23 cellular contexts compared by ENCODE assay signal in genomic region chr5:147193123-147193522, GRCh38. TPM values are rescaled to one million over a fixed set of nuclear protein-coding genes. Genes with fewer than 3 reads are reported as not detected.
DNase-seq lines count a peak whose midpoint lies in the region; ATAC-seq, FAIRE-seq and TF ChIP-seq lines count a peak whose summit lies in the region.
"Had no signal": no experiment of that assay in that cellular context is flagged by ENCODE, and none has a peak within 500 bp of the region (broad histone marks: within the 10 kb centered on the region; RNA-seq: fewer than 3 reads in every experiment).

No MANE protein-coding gene starts in this region.

- FAIRE-seq in H1 (lab: Jason Lieb, UNC): no peak
- FAIRE-seq: A549, G401.6, GM12892 had no signal

- H3K9me3 ChIP-seq in H1 (ENCODE audit: insufficient read depth in 2 of 2, low read depth in 1 of 2, low read length in 1 of 2): no peaks in the 10 kb centered on the region
- H3K9me3 ChIP-seq in neural cell (ENCODE audit: low read length): no peaks in the 10 kb centered on the region
- H3K9me3 ChIP-seq: A549; BE2C; BLaER1 treated with 17β-estradiol and CSF1 and Interleukin-3, amounts not matched to agents 10 nM and 100 nM had no signal

- peaks cover 35% of the 10 kb centered on the region for H3K4me1 ChIP-seq in GM23338 (ENCODE audit: insufficient read depth)
- H3K4me1 ChIP-seq in H1 (replicated peaks in 1 of 4; ENCODE audit: control insufficient read depth in 3 of 4, insufficient read depth in 4 of 4, low read length in 3 of 4): peaks cover 0 to 15% (median 6%) of the 10 kb centered on the region in 4 experiments; a peak in 3 of 7 replicates
- H3K4me1 ChIP-seq: A549; BE2C; BLaER1 treated with 17β-estradiol and CSF1 and Interleukin-3, amounts not matched to agents 10 nM and 100 nM had no signal

- H3K9me2 ChIP-seq in GM23338 (ENCODE audit: insufficient read depth): no peaks in the 10 kb centered on the region
- H3K9me2 ChIP-seq in neural cell (ENCODE audit: insufficient read depth, low read length): no peaks in the 10 kb centered on the region

- H4K8ac ChIP-seq in H1 (ENCODE audit: extremely low read depth, insufficient read depth, low read length): no peak overlapping the region

- H3K36me3 ChIP-seq in GM23338 (ENCODE audit: insufficient read depth) (no peaks in the 10 kb centered on the region), H1 (ENCODE audit: control insufficient read depth in 2 of 4, insufficient read depth in 4 of 4, low read length in 3 of 4) (no peaks in the 10 kb centered on the region), neural cell (ENCODE audit: insufficient read depth, low read length) (no peaks in the 10 kb centered on the region)
- H3K36me3 ChIP-seq: BE2C; BLaER1 treated with 17β-estradiol and CSF1 and Interleukin-3, amounts not matched to agents 10 nM and 100 nM had no signal

- DNase-seq in GM23338 (ENCODE audit: low spot score) (peak; percentile 24), H1 (ENCODE audit: low read depth in 1 of 2, low spot score in 2 of 2) (no peak), SIG-M5 treated with dmso at 0.1 percent for 504 hours (lab: John Stamatoyannopoulos, UW; ENCODE audit: unreplicated experiment) (no peak), G401 (ENCODE audit: low spot score) (no peak)
- DNase-seq: 8988T; ACHN; AML-193; BE2C; Calu3; CD4-positive, alpha-beta memory T cell; COR-L47; DMS53; DMS79 treated with DMSO at 0.1 percent for 48 hours; GOT3; H7; HCEC 1CT had no signal

- H3K4ac ChIP-seq in H1 (replicated peaks; ENCODE audit: insufficient read length, low read depth, low read length): no peak overlapping the region

- H2BK5ac ChIP-seq in H1 (ENCODE audit: low read depth, low read length): no peak overlapping the region

- no peaks in the 10 kb centered on the region for H4K20me1 ChIP-seq in GM23338 (replicated peaks; ENCODE audit: insufficient read depth)
- H4K20me1 ChIP-seq in H1 (replicated peaks in 1 of 2; ENCODE audit: control insufficient read depth in 1 of 2, insufficient read depth in 2 of 2, low read length in 2 of 2): no peaks in the 10 kb centered on the region
- H4K20me1 ChIP-seq in neural cell (ENCODE audit: insufficient read depth): no peaks in the 10 kb centered on the region
- H4K20me1 ChIP-seq: BLaER1 treated with 17β-estradiol and CSF1 and Interleukin-3, amounts not matched to agents 10 nM and 100 nM had no signal

- in situ Hi-C loops in G401 (cut with HindIII; ENCODE audit: low sequenced_read_pairs): no loop called here

- no peak for TF ChIP-seq POLR2A in H1 (IDR thresholded peaks at IDR 0.05; ENCODE audit: control extremely low read depth in 1 of 2, low read depth in 2 of 2, low read length in 2 of 2)

- POLR2A ChIA-PET in H1 (lab: Charles Lee; ENCODE audit: partially characterized antibody): no interaction called here

- TF ChIP-seq CTCF in GM23338 (conservative IDR thresholded peaks at IDR 0.05; ENCODE audit: low read depth in 2 of 2) (no peak), H1 (IDR thresholded peaks at IDR 0.05; ENCODE audit: control extremely low read depth in 1 of 3, insufficient read depth in 1 of 3, low read depth in 1 of 3, low read length in 3 of 3) (no peak), neural cell (IDR thresholded peaks at IDR 0.05; ENCODE audit: poor library complexity, severe bottlenecking) (no peak)

- H3F3A ChIP-seq in GM23338 (replicated peaks; ENCODE audit: low read depth) (no peaks in the 10 kb centered on the region), neural cell (ENCODE audit: insufficient read depth, low read length, poor library complexity, severe bottlenecking) (no peaks in the 10 kb centered on the region)

- H3K79me2 ChIP-seq in GM23338 (replicated peaks; ENCODE audit: insufficient read depth) (no peaks in the 10 kb centered on the region), H1 (ENCODE audit: control insufficient read depth in 1 of 2, insufficient read depth in 2 of 2, low read length in 2 of 2) (no peaks in the 10 kb centered on the region), neural cell (replicated peaks; ENCODE audit: insufficient read depth, low read length) (no peaks in the 10 kb centered on the region)

- H3K18ac ChIP-seq in H1 (ENCODE audit: extremely low read depth, low read length): no peak overlapping the region

- H2BK20ac ChIP-seq in H1 (ENCODE audit: low read length): no peak overlapping the region

- H3K27ac Mint-ChIP-seq in GM23338: no peak overlapping the region
- H3K27ac Mint-ChIP-seq: CD14-positive monocyte; CD4-positive, alpha-beta memory T cell had no signal

- H3K56ac ChIP-seq in H1 (replicated peaks; ENCODE audit: insufficient read length, low read depth, low read length): no peak overlapping the region

- H3K23ac ChIP-seq in H1 (ENCODE audit: insufficient read length): no peak overlapping the region

- no peaks in the 10 kb centered on the region for H3K36me3 Mint-ChIP-seq in GM23338 (ENCODE audit: low read depth)
- H3K36me3 Mint-ChIP-seq: CD14-positive monocyte; CD4-positive, alpha-beta memory T cell had no signal

- H2AFZ ChIP-seq in GM23338: peak overlapping the region; percentile 9; the same call in 1 of the 2 replicates
- H2AFZ ChIP-seq in H1 (ENCODE audit: low read length): peak overlapping the region; percentile 79; the same call in 1 of the 2 replicates
- H2AFZ ChIP-seq in neural cell (ENCODE audit: low read depth, low read length): no peak overlapping the region

- H4K5ac ChIP-seq in H1 (ENCODE audit: insufficient read length, low read depth, low read length): no peak overlapping the region

- H3K79me1 ChIP-seq in H1 (ENCODE audit: low read depth, low read length): no peaks in the 10 kb centered on the region

- no peak overlapping the region for H3K14ac ChIP-seq in H1 (ENCODE audit: insufficient read length)

- H3K4me1 Mint-ChIP-seq in GM23338: peaks cover 38% of the 10 kb centered on the region

- no peaks in the 10 kb centered on the region for H3K27me3 Mint-ChIP-seq in GM23338 (ENCODE audit: insufficient read depth, low read depth, poor library complexity)

- TF ChIP-seq RAD21 in H1 (IDR thresholded peaks at IDR 0.05 in 1 of 2, conservative IDR thresholded peaks at IDR 0.05 in 1 of 2; ENCODE audit: low read depth in 2 of 2, low read length in 2 of 2): no peak
- TF ChIP-seq RAD21 in neural cell (conservative IDR thresholded peaks at IDR 0.05): no peak

- H3K9ac ChIP-seq in H1 (replicated peaks in 1 of 4; ENCODE audit: extremely low read depth in 1 of 4, low read depth in 3 of 4, low read length in 3 of 4) (no peak overlapping the region), neural cell (ENCODE audit: low read length) (no peak overlapping the region)
- H3K9ac ChIP-seq: BLaER1 treated with 17β-estradiol and CSF1 and Interleukin-3, amounts not matched to agents 10 nM and 100 nM had no signal

- H3K27ac ChIP-seq in GM23338 (ENCODE audit: low read depth): no peak overlapping the region
- no peak overlapping the region for H3K27ac ChIP-seq in H1 (ENCODE audit: low read depth, low read length)
- H3K27ac ChIP-seq in neural cell (ENCODE audit: low read length): peak overlapping the region; percentile 12
- H3K27ac ChIP-seq: A549; BLaER1 treated with 17β-estradiol and CSF1 and Interleukin-3, amounts not matched to agents 10 nM and 100 nM had no signal

- 55% methylated on average over 1 of the region's 1 CpG; no CpG with 5 or more reads in 1 of the 2 experiments for WGBS in H1 (ENCODE audit: extremely low coverage in 1 of 2, insufficient coverage in 1 of 2, insufficient read length in 1 of 2, insufficient replicate concordance in 2 of 2, low coverage in 1 of 2, low lambda C conversion rate in 2 of 2, missing lambda C conversion rate in 1 of 2), 2 experiments

- H3K4me3 ChIP-seq in GM23338 (no peak overlapping the region), H1 (ENCODE audit: extremely low read depth in 1 of 4, insufficient read depth in 2 of 4, low read depth in 3 of 4, low read length in 4 of 4) (no peak overlapping the region), neural cell (ENCODE audit: low read length) (no peak overlapping the region)
- H3K4me3 ChIP-seq: A549; BLaER1 treated with 17β-estradiol and CSF1 and Interleukin-3, amounts not matched to agents 10 nM and 100 nM had no signal

- no peak overlapping the region for H3K4me3 Mint-ChIP-seq in GM23338
- H3K4me3 Mint-ChIP-seq: CD14-positive monocyte; CD4-positive, alpha-beta memory T cell had no signal

- no peak overlapping the region for H2BK120ac ChIP-seq in H1 (replicated peaks; ENCODE audit: low read depth, low read length)

- CTCF ChIA-PET in H1 (lab: Charles Lee; ENCODE audit: partially characterized antibody): interaction anchor here (1.4 kb wide), 1 partner anchor 31 kb away, joined by 3 read pairs; no protein-coding TSS in a partner anchor

- H3K23me2 ChIP-seq in H1 (ENCODE audit: low read depth, low read length): no peaks in the 10 kb centered on the region

- no peaks in the 10 kb centered on the region for H3K9me3 Mint-ChIP-seq in GM23338
- H3K9me3 Mint-ChIP-seq: CD4-positive, alpha-beta memory T cell had no signal

- no peak overlapping the region for H2BK15ac ChIP-seq in H1 (ENCODE audit: low read length)

- no peak overlapping the region for H2AK5ac ChIP-seq in H1 (ENCODE audit: low read depth, low read length)

- no peak overlapping the region for H2BK12ac ChIP-seq in H1 (ENCODE audit: low read depth, low read length)

- ATAC-seq in GM23338 (no peak), GM21515 (IDR thresholded peaks at IDR 0.05; ENCODE audit: unreplicated experiment) (no peak)
- ATAC-seq: A549 had no signal

- no peak overlapping the region for H4K91ac ChIP-seq in H1 (replicated peaks; ENCODE audit: insufficient read length, low read length)

- TF ChIP-seq EP300 in H1 (IDR thresholded peaks at IDR 0.05; ENCODE audit: borderline replicate concordance in 1 of 2, low read depth in 2 of 2, low read length in 2 of 2): no peak
- TF ChIP-seq EP300 in neural cell (conservative IDR thresholded peaks at IDR 0.05; ENCODE audit: poor library complexity, severe bottlenecking): peak; percentile 55

- H3K4me2 ChIP-seq in GM23338: peak overlapping the region; percentile 44
- no peak overlapping the region for H3K4me2 ChIP-seq in H1 (ENCODE audit: insufficient read depth in 1 of 2, low read depth in 2 of 2, low read length in 2 of 2)
- no peak overlapping the region for H3K4me2 ChIP-seq in neural cell (ENCODE audit: low read length)
- H3K4me2 ChIP-seq: A549; BLaER1 treated with 17β-estradiol and CSF1 and Interleukin-3, amounts not matched to agents 10 nM and 100 nM had no signal

- no peaks in the 10 kb centered on the region for H3K27me3 ChIP-seq in GM23338 (ENCODE audit: insufficient read depth)
- H3K27me3 ChIP-seq in H1 (replicated peaks in 1 of 4; ENCODE audit: control insufficient read depth in 3 of 4, extremely low read depth in 1 of 4, insufficient read depth in 3 of 4, low read length in 3 of 4): no peaks in the 10 kb centered on the region
- H3K27me3 ChIP-seq in neural cell (ENCODE audit: insufficient read depth, low read depth, low read length): no peaks in the 10 kb centered on the region
- H3K27me3 ChIP-seq: BE2C; BLaER1 treated with 17β-estradiol and CSF1 and Interleukin-3, amounts not matched to agents 10 nM and 100 nM had no signal

RNA-seq across cellular contexts. Expression of gene STK32A, which starts 41.7 kb away (rescaled TPM):
- 2.0 and 2.8 TPM in 2 replicates for total RNA-seq in GM23338 (2014; rRNA removed; shearing (Covaris generic))
- polyA plus RNA-seq in GM23338 (2016; fragmentation: Nextera tagmentation; extraction: Ambion mirVana) (1.4 and 2.4 TPM in 2 replicates), H1 (2011; rRNA removed) (0.52 and 1.3 TPM in 2 replicates), neural cell (22.4 and 23.1 TPM in 2 replicates)
- 1.5 and 2.5 TPM in 2 replicates for total RNA-seq in H1 (2021; fragmentation: NEBNext Ultra II Directional; extraction: Animal tissue kit (Norgen Biotek cat#: 25700))
- 0.81 TPM for polyA plus RNA-seq in H1 (2011; cell fraction: cytosol; rRNA removed)
- polyA plus RNA-seq in H1 (2011; cell fraction: nucleus; rRNA removed): 1.5 TPM
- polyA plus RNA-seq in H1 (2012, experiment 1 of 2): 0.99 to 1.7 TPM (median 1.4 TPM) in 4 replicates
- polyA plus RNA-seq in H1 (2012, experiment 2 of 2): 0.07 TPM
- 0.93 TPM for polyA plus RNA-seq in H1 (2013, experiment 1 of 2)
- 1.3 TPM for polyA plus RNA-seq in H1 (2013, experiment 2 of 2)
- polyA minus RNA-seq in H1 (2011; rRNA and poly(A)+ RNA removed): 3.5 and 6.0 TPM in 2 replicates
- polyA minus RNA-seq in H1 (2011; cell fraction: cytosol; rRNA and poly(A)+ RNA removed): 2.4 TPM
- polyA minus RNA-seq in H1 (2011; cell fraction: nucleus; rRNA and poly(A)+ RNA removed): 11.8 TPM
- 42.1 and 49.5 TPM in 2 replicates for polyA minus RNA-seq in neural cell
- total RNA-seq in G401 (2014; rRNA removed; shearing (Covaris generic)): not detected in 2 replicates
- total RNA-seq: CD4-positive, alpha-beta memory T cell had no signal
- polyA plus RNA-seq: CD14-positive monocyte; CD4-positive, alpha-beta memory T cell had no signal
